In the genomic region with DNA sequence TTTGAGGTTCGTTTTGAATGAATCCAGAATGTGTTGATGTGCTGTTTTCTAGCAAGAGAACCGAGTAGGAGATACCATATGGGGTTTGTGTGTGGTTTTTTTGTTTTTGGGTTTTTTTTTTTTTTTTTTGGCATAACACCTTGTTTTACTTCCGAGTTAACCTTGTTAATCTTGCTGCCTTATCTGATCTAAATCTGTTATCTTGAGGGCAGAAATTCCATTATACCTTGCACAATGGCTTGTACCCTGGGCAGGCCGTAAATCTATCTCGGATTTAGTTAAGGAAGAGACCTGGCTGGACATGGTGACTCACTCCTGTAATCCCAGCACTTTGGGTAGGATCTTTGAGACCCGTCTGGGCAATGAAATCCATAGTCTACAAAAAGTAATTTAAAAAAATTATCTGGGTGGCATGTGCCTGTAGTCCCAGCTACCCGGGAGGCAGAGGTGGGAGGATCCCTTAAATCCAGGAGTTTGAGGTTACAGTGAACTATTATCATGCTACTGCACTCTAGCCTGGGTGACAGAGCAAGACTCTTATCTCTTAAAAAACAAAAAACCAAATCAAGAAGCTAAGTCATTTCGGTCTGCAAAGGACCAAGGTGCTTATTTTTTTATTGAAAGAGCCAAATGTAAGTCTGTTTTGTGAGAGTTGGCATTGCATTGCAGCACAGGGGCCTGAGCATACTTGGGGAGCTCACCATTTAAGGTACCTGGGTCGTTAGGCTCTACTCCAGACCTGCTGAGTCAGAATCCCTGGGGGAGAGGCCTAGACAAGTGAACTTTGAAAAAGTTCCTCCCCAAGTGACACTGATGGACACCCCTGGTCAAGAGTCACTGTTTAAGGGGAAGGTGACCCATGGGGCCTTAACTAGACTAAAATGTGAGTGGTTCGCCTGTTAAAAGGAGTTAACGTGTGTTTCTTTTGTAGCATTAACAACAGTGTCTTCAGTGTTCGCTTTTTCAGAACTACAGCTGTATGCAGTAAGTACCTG, we compare ENCODE assay signal across 14 cellular contexts. TPM values are rescaled to one million over a fixed set of nuclear protein-coding genes. Genes with fewer than 3 reads are reported as not detected.
DNase-seq lines count a peak whose midpoint lies in the region; ATAC-seq, FAIRE-seq and TF ChIP-seq lines count a peak whose summit lies in the region.
"Had no signal": no experiment of that assay in that cellular context is flagged by ENCODE, and none has a peak within 500 bp of the region (broad histone marks: within the 10 kb centered on the region; RNA-seq: fewer than 3 reads in every experiment).

No MANE protein-coding gene starts in this region.

- peaks cover under 1% of the 10 kb centered on the region for H3K36me3 ChIP-seq in neural progenitor cell

- H3K79me2 ChIP-seq in neural progenitor cell (ENCODE audit: low read depth), result peaks cover 52% of the 10 kb centered on the region

- H3K27ac Mint-ChIP-seq in activated CD8-positive, alpha-beta T cell treated with anti-CD3 and anti-CD28 coated beads, Interleukin-2, amount 10 ng/mL, durations not matched to agents 7 days and 5 days, result peak overlapping the region; percentile 37
- peak overlapping the region in 5 of 6 donors; percentile 30 to 76 (median 69) for H3K27ac Mint-ChIP-seq in immature natural killer cell
- H3K27ac Mint-ChIP-seq in neural progenitor cell, result no peak overlapping the region
- H3K27ac Mint-ChIP-seq: B cell had no signal

- no peaks in the 10 kb centered on the region for H3K9me3 ChIP-seq in A549
- H3K9me3 ChIP-seq in neural progenitor cell (ENCODE audit: low read depth), result no peaks in the 10 kb centered on the region

- H3K4me1 Mint-ChIP-seq in activated CD8-positive, alpha-beta T cell treated with anti-CD3 and anti-CD28 coated beads, Interleukin-2, amount 10 ng/mL, durations not matched to agents 7 days and 5 days (ENCODE audit: low read depth), result peaks cover 52% of the 10 kb centered on the region
- peaks cover 43 to 58% of the 10 kb centered on the region in 2 donors for H3K4me1 Mint-ChIP-seq in immature natural killer cell
- H3K4me1 Mint-ChIP-seq in neural progenitor cell, result peaks cover 16% of the 10 kb centered on the region

- no peak for TF ChIP-seq POLR2A in A549 (IDR thresholded peaks at IDR 0.05; ENCODE audit: low read length)

- TF ChIP-seq EP300 in A549 (IDR thresholded peaks at IDR 0.05), result no peak

- TF ChIP-seq CTCF in A549 (IDR thresholded peaks at IDR 0.05), result no peak
- no peak for TF ChIP-seq CTCF in neural progenitor cell (IDR thresholded peaks at IDR 0.05)

- no peak for TF ChIP-seq RAD21 in A549 (conservative IDR thresholded peaks at IDR 0.05 in 1 of 2, IDR thresholded peaks at IDR 0.05 in 1 of 2)

- H3K27ac ChIP-seq in A549 (peak overlapping the region; percentile 37 to 65; a peak in 5 of 6 replicates), neural progenitor cell (no peak overlapping the region)

- H3K9me3 Mint-ChIP-seq in activated CD8-positive, alpha-beta T cell treated with anti-CD3 and anti-CD28 coated beads, Interleukin-2, amount 10 ng/mL, durations not matched to agents 7 days and 5 days (ENCODE audit: insufficient read depth), result no peaks in the 10 kb centered on the region
- no peaks in the 10 kb centered on the region for H3K9me3 Mint-ChIP-seq in immature natural killer cell
- H3K9me3 Mint-ChIP-seq in neural progenitor cell, result no peaks in the 10 kb centered on the region

- H3K4me1 ChIP-seq in A549 (peaks cover 51% of the 10 kb centered on the region), neural progenitor cell (peaks cover 22% of the 10 kb centered on the region)

- no peaks in the 10 kb centered on the region for H3K27me3 ChIP-seq in neural progenitor cell

- peaks cover 68% of the 10 kb centered on the region for H3K36me3 Mint-ChIP-seq in activated CD8-positive, alpha-beta T cell treated with anti-CD3 and anti-CD28 coated beads, Interleukin-2, amount 10 ng/mL, durations not matched to agents 7 days and 5 days (ENCODE audit: low read depth)
- peaks cover 4 to 16% (median 4%) of the 10 kb centered on the region in 3 donors for H3K36me3 Mint-ChIP-seq in immature natural killer cell
- H3K36me3 Mint-ChIP-seq in neural progenitor cell, result peaks cover 21% of the 10 kb centered on the region

- POLR2A ChIA-PET in A549 (lab: Yijun Ruan, JAX), result no interaction called here
- POLR2A ChIA-PET in activated CD8-positive, alpha-beta T cell treated with anti-CD3 and anti-CD28 coated beads, Interleukin-2, amount 10 ng/mL, durations not matched to agents 7 days and 5 days (lab: Charles Lee), result interaction anchor here (1.2 kb wide), 1 partner anchor 17 kb away, joined by 5 read pairs; no protein-coding TSS in a partner anchor

- H3K4me2 ChIP-seq in A549 (peak overlapping the region; percentile 58), neural progenitor cell (no peak overlapping the region)

- no peaks in the 10 kb centered on the region for H3K27me3 Mint-ChIP-seq in activated CD8-positive, alpha-beta T cell treated with anti-CD3 and anti-CD28 coated beads, Interleukin-2, amount 10 ng/mL, durations not matched to agents 7 days and 5 days (ENCODE audit: low read depth)
- H3K27me3 Mint-ChIP-seq in immature natural killer cell (ENCODE audit: low read depth in 3 of 3) (no peaks in the 10 kb centered on the region), neural progenitor cell (ENCODE audit: insufficient read depth, low read depth) (no peaks in the 10 kb centered on the region)
- H3K27me3 Mint-ChIP-seq: B cell had no signal

- H3K9ac ChIP-seq in neural progenitor cell, result no peak overlapping the region

- ATAC-seq in A549, result peak; percentile 50 to 82; a peak in 4 of 6 replicates
- ATAC-seq in activated CD8-positive, alpha-beta T cell treated with anti-CD3 and anti-CD28 coated beads, Interleukin-2, amount 10 ng/mL, durations not matched to agents 7 days and 5 days, result peak; percentile 38
- ATAC-seq in GM19328 (IDR thresholded peaks at IDR 0.05; ENCODE audit: unreplicated experiment), result no peak

- CTCF ChIA-PET in A549 (lab: Yijun Ruan, JAX), result interaction anchor here (1.1 to 15.6 kb wide), 4 partner anchors 19 to 57 kb away, joined by 3 to 173 read pairs (median 12); no protein-coding TSS in a partner anchor
- CTCF ChIA-PET in activated CD8-positive, alpha-beta T cell treated with anti-CD3 and anti-CD28 coated beads, Interleukin-2, amount 10 ng/mL, durations not matched to agents 7 days and 5 days (lab: Charles Lee), result interaction anchor here (1.0 to 8.5 kb wide), 4 partner anchors 18 to 58 kb away, joined by 3 to 87 read pairs (median 38); no protein-coding TSS in a partner anchor

- peaks cover 32% of the 10 kb centered on the region for H3F3A ChIP-seq in neural progenitor cell (ENCODE audit: low read depth)

- DNase-seq in A549 (ENCODE audit: low read depth in 1 of 2, low spot score in 1 of 2) (peak in 1 of 2 experiments; percentile 37), HT1080 (ENCODE audit: low read depth) (peak; percentile 31), immature natural killer cell (no peak), SK-N-DZ (ENCODE audit: low spot score) (no peak), neural progenitor cell (ENCODE audit: low spot score) (no peak), HuH-7 (ENCODE audit: low spot score) (no peak)
- no peak for DNase-seq in activated CD8-positive, alpha-beta T cell treated with anti-CD3 and anti-CD28 coated beads, Interleukin-2, amount 10 ng/mL, durations not matched to agents 7 days and 5 days
- DNase-seq: NCI-H69 had no signal

- H4K20me1 ChIP-seq in neural progenitor cell (ENCODE audit: low read depth), result peaks cover 62% of the 10 kb centered on the region

- H3K4me3 Mint-ChIP-seq in activated CD8-positive, alpha-beta T cell treated with anti-CD3 and anti-CD28 coated beads, Interleukin-2, amount 10 ng/mL, durations not matched to agents 7 days and 5 days, result no peak overlapping the region
- H3K4me3 Mint-ChIP-seq in immature natural killer cell (peak overlapping the region in 3 of 5 donors; percentile 11 to 33 (median 31)), neural progenitor cell (no peak overlapping the region)
- H3K4me3 Mint-ChIP-seq: B cell had no signal

- 51% methylated on average over 12 of the region's 12 CpGs for WGBS in A549 (ENCODE audit: missing lambda C conversion rate)

- H3K4me3 ChIP-seq in A549 (no peak overlapping the region), neural progenitor cell (no peak overlapping the region)

- FAIRE-seq in A549 (lab: Jason Lieb, UNC), result no peak
- FAIRE-seq: endometrium had no signal

- H2AFZ ChIP-seq in neural progenitor cell (replicated peaks), result no peak overlapping the region

RNA-seq across cellular contexts. Expression of gene DLST, which starts 6.7 kb away (rescaled TPM):
- polyA plus RNA-seq in A549 (2011; rRNA removed) (129 and 137 TPM in 2 replicates), A549 (2017; fragmentation: RNase III; extraction: RNeasy Plus Mini Kit Qiagen cat#74134 plus additional on column Dnase treatment) (102 to 113 TPM (median 102 TPM) in 3 replicates), immature natural killer cell (10 to 100 TPM in 1 of 3 donors, 1 to 10 TPM in 2; 7.7 to 13.1 (median 9.0) TPM)
- polyA plus RNA-seq in A549 (2012; cell fraction: cytosol; rRNA removed), result 108 and 114 TPM in 2 replicates
- polyA plus RNA-seq in A549 (2012; cell fraction: nucleus; rRNA removed), result 120 and 141 TPM in 2 replicates
- 103 and 107 TPM in 2 replicates for polyA minus RNA-seq in A549 (2011; rRNA and poly(A)+ RNA removed)
- total RNA-seq in HT1080 (2014; rRNA removed; shearing (Covaris generic)), result 67.9 and 80.2 TPM in 2 replicates
- 97.7 and 104 TPM in 2 replicates for polyA plus RNA-seq in HT1080 (2015; cell fraction: cytosol; rRNA removed)
- 206 and 220 TPM in 2 replicates for polyA plus RNA-seq in HT1080 (2015; cell fraction: nucleus; rRNA removed)
- 100 to 1,000 TPM; 106 to 108 TPM for total RNA-seq in activated CD8-positive, alpha-beta T cell treated with anti-CD3 and anti-CD28 coated beads, Interleukin-2, amount 10 ng/mL, durations not matched to agents 7 days and 5 days
- 49.6 and 54.2 TPM in 2 replicates for polyA plus RNA-seq in SK-N-DZ (2014; cell fraction: cytosol; rRNA removed)
- 75.1 and 106 TPM in 2 replicates for polyA plus RNA-seq in SK-N-DZ (2014; cell fraction: nucleus; rRNA removed)
- total RNA-seq in neural progenitor cell (ENCODE audit: low replicate concordance), result 52.2 and 60.7 TPM in 2 replicates

RNA-seq across cellular contexts. Expression of gene PROX2, which starts 12.5 kb away (rescaled TPM):
- polyA plus RNA-seq in A549 (2011; rRNA removed) (not detected in 2 replicates), A549 (2017; fragmentation: RNase III; extraction: RNeasy Plus Mini Kit Qiagen cat#74134 plus additional on column Dnase treatment) (not detected in 3 replicates), immature natural killer cell (1 to 10 TPM in 1 of 3 donors, not detected in 2; 1.7 TPM)
- polyA plus RNA-seq in A549 (2012; cell fraction: cytosol; rRNA removed), result not detected in 2 replicates
- polyA plus RNA-seq in A549 (2012; cell fraction: nucleus; rRNA removed), result not detected in 2 replicates
- polyA minus RNA-seq in A549 (2011; rRNA and poly(A)+ RNA removed), result not detected in 2 replicates
- total RNA-seq in HT1080 (2014; rRNA removed; shearing (Covaris generic)), result 0.03 TPM in 1 of 2 replicates, not detected in the other
- polyA plus RNA-seq in HT1080 (2015; cell fraction: cytosol; rRNA removed), result not detected in 2 replicates
- not detected in 2 replicates for polyA plus RNA-seq in HT1080 (2015; cell fraction: nucleus; rRNA removed)
- under 1 TPM; 0.13 to 0.44 TPM for total RNA-seq in activated CD8-positive, alpha-beta T cell treated with anti-CD3 and anti-CD28 coated beads, Interleukin-2, amount 10 ng/mL, durations not matched to agents 7 days and 5 days
- polyA plus RNA-seq in SK-N-DZ (2014; cell fraction: cytosol; rRNA removed), result not detected in 2 replicates
- polyA plus RNA-seq in SK-N-DZ (2014; cell fraction: nucleus; rRNA removed), result not detected in 2 replicates
- not detected in 2 replicates for total RNA-seq in neural progenitor cell (ENCODE audit: low replicate concordance)
- total RNA-seq: kidney epithelial cell; pulmonary artery endothelial cell; T-helper 2 cell treated with Interferon-gamma antibody and Interleukin-4, amounts not matched to agents 100 ng/mL and 5 ng/mL, for 36 hours had no signal

RNA-seq across cellular contexts. Expression of gene RPS6KL1, which starts 34.6 kb away (rescaled TPM):
- polyA plus RNA-seq in A549 (2011; rRNA removed), result 0.32 and 0.40 TPM in 2 replicates
- polyA plus RNA-seq in A549 (2012; cell fraction: cytosol; rRNA removed), result 1.1 and 1.2 TPM in 2 replicates
- polyA plus RNA-seq in A549 (2012; cell fraction: nucleus; rRNA removed), result 3.5 and 5.8 TPM in 2 replicates
- 0.71 to 1.2 TPM (median 0.99 TPM) in 3 replicates for polyA plus RNA-seq in A549 (2017; fragmentation: RNase III; extraction: RNeasy Plus Mini Kit Qiagen cat#74134 plus additional on column Dnase treatment)
- polyA minus RNA-seq in A549 (2011; rRNA and poly(A)+ RNA removed), result 0.62 and 1.6 TPM in 2 replicates
- not detected in 2 replicates for total RNA-seq in HT1080 (2014; rRNA removed; shearing (Covaris generic))
- not detected in 2 replicates for polyA plus RNA-seq in HT1080 (2015; cell fraction: cytosol; rRNA removed)
- polyA plus RNA-seq in HT1080 (2015; cell fraction: nucleus; rRNA removed), result 0.03 and 0.20 TPM in 2 replicates
- total RNA-seq in activated CD8-positive, alpha-beta T cell treated with anti-CD3 and anti-CD28 coated beads, Interleukin-2, amount 10 ng/mL, durations not matched to agents 7 days and 5 days, result 1 to 10 TPM; 4.3 to 5.2 TPM
- polyA plus RNA-seq in immature natural killer cell, result 1 to 10 TPM in 1 of 3 donors, under 1 TPM in 1, not detected in 1; 0.34 to 1.3 TPM
- polyA plus RNA-seq in SK-N-DZ (2014; cell fraction: cytosol; rRNA removed), result 19.0 and 27.3 TPM in 2 replicates
- 72.4 and 86.5 TPM in 2 replicates for polyA plus RNA-seq in SK-N-DZ (2014; cell fraction: nucleus; rRNA removed)
- total RNA-seq in neural progenitor cell (ENCODE audit: low replicate concordance), result 6.4 and 15.1 TPM in 2 replicates

Comparison
In these comparisons a context has a peak if more than half of its experiments do, and no peak if none do; other contexts are left out.
1. H3K4me3 Mint-ChIP-seq: peak in immature natural killer cell (3 of 5); none in activated CD8-positive, alpha-beta T cell treated with anti-CD3 and anti-CD28 coated beads, Interleukin-2, amount 10 ng/mL, durations not matched to agents 7 days and 5 days (single experiment) and neural progenitor cell (single experiment).